Comparison of ENCODE assay signal across 8 cellular contexts in the genomic region with DNA sequence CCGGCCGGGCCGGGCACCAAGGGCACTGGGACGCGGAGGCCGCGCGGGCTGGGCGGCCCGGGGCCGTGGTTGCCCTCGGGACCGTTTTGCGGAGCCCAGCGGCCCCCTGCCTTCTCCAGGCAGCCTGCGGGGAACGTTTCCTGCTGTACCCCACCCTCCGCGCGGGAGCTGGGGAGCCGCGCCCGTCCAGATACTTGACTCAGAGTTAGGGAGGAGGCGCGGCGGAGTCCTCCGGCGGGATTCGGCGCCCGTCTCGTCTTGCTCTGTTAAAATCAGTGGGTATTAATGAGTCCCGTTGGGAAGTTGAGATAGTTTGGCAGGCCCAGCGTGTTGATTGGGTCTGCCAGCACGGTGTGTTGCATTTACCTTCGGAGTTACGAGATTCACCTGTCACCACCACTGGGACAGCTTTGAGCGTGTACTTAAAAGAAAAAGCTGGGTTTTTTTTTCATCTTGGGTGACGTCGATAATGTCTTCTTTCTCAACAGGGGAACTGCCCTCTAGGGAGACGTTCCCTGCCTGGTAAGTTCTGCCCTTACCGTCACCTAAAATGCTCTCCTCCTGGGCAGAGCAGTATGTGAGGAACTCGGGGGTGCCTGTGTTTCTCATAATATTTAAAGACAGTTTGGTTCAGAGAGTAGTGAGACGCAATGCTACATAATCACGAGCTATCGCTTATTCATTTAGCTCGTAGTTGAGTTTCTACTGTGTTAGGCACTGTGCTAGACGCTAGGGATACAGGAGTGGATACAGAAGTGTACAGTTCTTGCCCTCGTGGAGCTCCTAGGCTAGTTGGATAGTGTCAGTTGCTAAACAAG. TPM values are rescaled to one million over a fixed set of nuclear protein-coding genes. Genes with fewer than 3 reads are reported as not detected.
A peak's percentile ranks its signal among the peaks of the same experiment; 100 is the strongest.
DNase-seq lines count a peak whose midpoint lies in the region; ATAC-seq and TF ChIP-seq lines count a peak whose summit lies in the region.

No MANE protein-coding gene starts in this region.

- H2AK5ac ChIP-seq in IMR-90 (ENCODE audit: low read depth, low read length): peak overlapping the region; percentile 67

- peaks cover 4 to 57% of the 10 kb centered on the region in 2 experiments; a peak in 3 of 4 replicates for H3K79me1 ChIP-seq in IMR-90 (ENCODE audit: low read depth in 1 of 2, low read length in 2 of 2)

- H3K27ac ChIP-seq in IMR-90 (ENCODE audit: insufficient read depth, low read length): peak overlapping the region; percentile 84
- peak overlapping the region; percentile 68 to 98 (median 93) for H3K27ac ChIP-seq in dorsolateral prefrontal cortex

- peaks cover 63% of the 10 kb centered on the region for H3K4me1 Mint-ChIP-seq in activated CD4-positive, alpha-beta T cell treated with anti-CD3 and anti-CD28 coated beads for 36 hours
- peaks cover 67% of the 10 kb centered on the region for H3K4me1 Mint-ChIP-seq in stimulated activated effector memory CD8-positive, alpha-beta T cell treated with anti-CD3 and anti-CD28 coated beads, Interleukin-12 subunit alpha, Interleukin-12 subunit beta, amount 100 ng/mL, for 72 hours

- no peaks in the 10 kb centered on the region for H3K27me3 Mint-ChIP-seq in activated CD4-positive, alpha-beta T cell treated with anti-CD3 and anti-CD28 coated beads for 36 hours

- peak overlapping the region; percentile 63 for H3K56ac ChIP-seq in IMR-90 (ENCODE audit: extremely low read depth, insufficient read depth, low read length)

- TF ChIP-seq POLR2A in IMR-90 (IDR thresholded peaks at IDR 0.05; ENCODE audit: low read depth, low read length): no peak

- no peak overlapping the region; the same call in 2 of the 3 replicates for H2BK15ac ChIP-seq in IMR-90 (ENCODE audit: low read depth, low read length)

- H2BK120ac ChIP-seq in IMR-90 (ENCODE audit: low read depth, low read length): no peak overlapping the region

- H3K36me3 Mint-ChIP-seq in activated CD4-positive, alpha-beta T cell treated with anti-CD3 and anti-CD28 coated beads for 36 hours (ENCODE audit: low read depth): peaks cover 35% of the 10 kb centered on the region
- peaks cover 48% of the 10 kb centered on the region for H3K36me3 Mint-ChIP-seq in stimulated activated effector memory CD8-positive, alpha-beta T cell treated with anti-CD3 and anti-CD28 coated beads, Interleukin-12 subunit alpha, Interleukin-12 subunit beta, amount 100 ng/mL, for 72 hours

- ATAC-seq in GM21528 (IDR thresholded peaks at IDR 0.05; ENCODE audit: low FRiP score, unreplicated experiment): peak; percentile 47
- peak; percentile 33 for ATAC-seq in IMR-90 (ENCODE audit: low read depth)
- peak; percentile 47 for ATAC-seq in activated CD4-positive, alpha-beta T cell treated with anti-CD3 and anti-CD28 coated beads for 36 hours
- peak; percentile 72 for ATAC-seq in stimulated activated effector memory CD8-positive, alpha-beta T cell treated with anti-CD3 and anti-CD28 coated beads, Interleukin-12 subunit alpha, Interleukin-12 subunit beta, amount 100 ng/mL, for 72 hours

- peak overlapping the region; percentile 52 to 93; a peak in 2 of 4 replicates for H4K8ac ChIP-seq in IMR-90 (ENCODE audit: low read depth in 2 of 2, low read length in 2 of 2)

- peak overlapping the region; percentile 96 for H3K23ac ChIP-seq in IMR-90 (ENCODE audit: low read depth, low read length)

- dilution Hi-C loops in IMR-90 (cut with HindIII; ENCODE audit: low sequenced_read_pairs, unreplicated experiment): no loop called here

- H3K14ac ChIP-seq in IMR-90 (replicated peaks; ENCODE audit: low read depth, low read length): peak overlapping the region; percentile 88

- no TSS peak for BruUV-seq in IMR-90 (replicated peaks; lab: Mats Ljungman, UMichigan)

- H3K4me2 ChIP-seq in IMR-90 (ENCODE audit: low read depth, low read length): peak overlapping the region; percentile 99

- CTCF ChIA-PET in IMR-90 (lab: Yijun Ruan, JAX): interaction anchor here (0.9 to 2.6 kb wide), 2 partner anchors 21 to 274 kb away, joined by 3 to 10 read pairs; no protein-coding TSS in a partner anchor
- CTCF ChIA-PET in activated CD4-positive, alpha-beta T cell treated with anti-CD3 and anti-CD28 coated beads for 36 hours (lab: Charles Lee): interaction anchor here (0.6 to 12.0 kb wide), 12 partner anchors 11 to 264 kb away, joined by 3 to 98 read pairs (median 3); no protein-coding TSS in a partner anchor

- H3K27me3 ChIP-seq in IMR-90 (ENCODE audit: control insufficient read depth, insufficient read depth, low read length) (no peaks in the 10 kb centered on the region), dorsolateral prefrontal cortex (no peaks in the 10 kb centered on the region)

- in situ Hi-C loops in IMR-90 (cut with MboI; ENCODE audit: low sequenced_read_pairs): no loop called here

- H3K4me3 ChIP-seq in IMR-90 (ENCODE audit: insufficient read depth, low read depth, low read length) (peak overlapping the region; percentile 94), dorsolateral prefrontal cortex (peak overlapping the region; percentile 61 to 100 (median 95))

- POLR2A ChIA-PET in IMR-90 (lab: Charles Lee; ENCODE audit: unreplicated experiment): no interaction called here
- POLR2A ChIA-PET in activated CD4-positive, alpha-beta T cell treated with anti-CD3 and anti-CD28 coated beads for 36 hours (lab: Charles Lee): interaction anchor here (0.6 to 0.9 kb wide), 3 partner anchors 13 to 389 kb away, joined by 3 read pairs; partner anchors contain the start of genes ISCA2 and NPC2

- no peaks in the 10 kb centered on the region; the same call in 1 of the 2 replicates for H3K36me3 ChIP-seq in IMR-90 (ENCODE audit: control insufficient read depth, insufficient read depth, low read length)

- no peak for TF ChIP-seq CTCF in IMR-90 (conservative IDR thresholded peaks at IDR 0.05; ENCODE audit: low read depth, low read length)
- TF ChIP-seq CTCF in dorsolateral prefrontal cortex (IDR thresholded peaks at IDR 0.05 in 54 of 56, conservative IDR thresholded peaks at IDR 0.05 in 2 of 56; ENCODE audit: low read depth in 1 of 56, partially characterized antibody in 56 of 56): no peak

- peak overlapping the region; percentile 78 for H3K4ac ChIP-seq in IMR-90 (ENCODE audit: low read depth, low read length)

- no peak for TF ChIP-seq RAD21 in IMR-90 (IDR thresholded peaks at IDR 0.05; ENCODE audit: low read length)

- H3K9me3 ChIP-seq in IMR-90 (ENCODE audit: control insufficient read depth, insufficient read depth, low read length): no peaks in the 10 kb centered on the region

- no peak overlapping the region for H2BK20ac ChIP-seq in IMR-90 (ENCODE audit: low read depth, low read length)

- H3K9me3 Mint-ChIP-seq in activated CD4-positive, alpha-beta T cell treated with anti-CD3 and anti-CD28 coated beads for 36 hours (ENCODE audit: low read depth): no peaks in the 10 kb centered on the region
- H3K9me3 Mint-ChIP-seq in stimulated activated effector memory CD8-positive, alpha-beta T cell treated with anti-CD3 and anti-CD28 coated beads, Interleukin-12 subunit alpha, Interleukin-12 subunit beta, amount 100 ng/mL, for 72 hours: no peaks in the 10 kb centered on the region

- peak overlapping the region; percentile 81 for H2BK5ac ChIP-seq in IMR-90 (ENCODE audit: low read depth, low read length, poor library complexity, severe bottlenecking)

- H3K4me3 Mint-ChIP-seq in activated CD4-positive, alpha-beta T cell treated with anti-CD3 and anti-CD28 coated beads for 36 hours: peak overlapping the region; percentile 99
- H3K4me3 Mint-ChIP-seq in stimulated activated effector memory CD8-positive, alpha-beta T cell treated with anti-CD3 and anti-CD28 coated beads, Interleukin-12 subunit alpha, Interleukin-12 subunit beta, amount 100 ng/mL, for 72 hours: peak overlapping the region; percentile 98

- peak overlapping the region; percentile 96 for H3K27ac Mint-ChIP-seq in activated CD4-positive, alpha-beta T cell treated with anti-CD3 and anti-CD28 coated beads for 36 hours
- peak overlapping the region; percentile 97 for H3K27ac Mint-ChIP-seq in stimulated activated effector memory CD8-positive, alpha-beta T cell treated with anti-CD3 and anti-CD28 coated beads, Interleukin-12 subunit alpha, Interleukin-12 subunit beta, amount 100 ng/mL, for 72 hours

- peak overlapping the region; percentile 19 for H4K91ac ChIP-seq in IMR-90 (ENCODE audit: insufficient read depth, low read depth, low read length)

- H3K9me1 ChIP-seq in IMR-90 (ENCODE audit: insufficient read depth, low read length): peaks cover 20% of the 10 kb centered on the region

- H4K5ac ChIP-seq in IMR-90 (ENCODE audit: low read depth, low read length): peak overlapping the region; percentile 69

- H4K20me1 ChIP-seq in IMR-90 (ENCODE audit: insufficient read depth, low read length): peaks cover 50% of the 10 kb centered on the region

- DNase-seq in Daoy (ENCODE audit: low read depth) (peak; percentile 45), IMR-90 (peak; percentile 41), dorsolateral prefrontal cortex (peak in 5 of 10 donors; percentile 23 to 62 (median 45)), mesenteric fat pad (ENCODE audit: low spot score) (peak; percentile 92), H4 (ENCODE audit: low spot score) (no peak)
- DNase-seq in activated CD4-positive, alpha-beta T cell treated with anti-CD3 and anti-CD28 coated beads for 36 hours: peak; percentile 72
- DNase-seq in stimulated activated effector memory CD8-positive, alpha-beta T cell treated with anti-CD3 and anti-CD28 coated beads, Interleukin-12 subunit alpha, Interleukin-12 subunit beta, amount 100 ng/mL, for 72 hours (ENCODE audit: low spot score in 2 of 2): no peak

- peak overlapping the region; percentile 79 for H3K9ac ChIP-seq in IMR-90 (ENCODE audit: low read depth, low read length)

- H2AK9ac ChIP-seq in IMR-90 (replicated peaks; ENCODE audit: low read depth, low read length, poor library complexity): peak overlapping the region; percentile 95

- WGBS in IMR-90 (ENCODE audit: extremely low coverage in 2 of 2, insufficient read length in 1 of 2), 2 experiments: 1% methylated on average over 21 of the region's 49 CpGs; no CpG with 5 or more reads in 1 of the 2 experiments

- intact Hi-C loops in IMR-90 (cut with micrococcal nuclease): loop anchor here (10.0 kb wide), 1 partner anchor 278 kb away; no protein-coding TSS in a partner anchor
- intact Hi-C loops in activated CD4-positive, alpha-beta T cell treated with anti-CD3 and anti-CD28 coated beads for 36 hours (cut with DNase I, micrococcal nuclease): loop anchor here in 1 of 2 experiments (1.0 to 5.0 kb wide), 3 partner anchors 120 to 780 kb away; partner anchors contain the start of genes EIF2B2, ERG28, TMED10 and TTLL5
- intact Hi-C loops in dorsolateral prefrontal cortex (cut with DNase I): loop anchor here in 1 of 2 donors (5.0 kb wide), 1 partner anchor 120 kb away; the partner anchor contains the start of gene YLPM1

- H3K18ac ChIP-seq in IMR-90 (ENCODE audit: low read depth, low read length): peak overlapping the region; percentile 26; the same call in 1 of the 2 replicates

- peak overlapping the region; percentile 99 for H2AFZ ChIP-seq in IMR-90 (replicated peaks; ENCODE audit: low read length, poor library complexity)

- H3K4me1 ChIP-seq in IMR-90 (ENCODE audit: control insufficient read depth, insufficient read depth, low read length): peaks cover 24% of the 10 kb centered on the region

RNA-seq across cellular contexts. Expression of gene DLST, which starts 0.6 kb away (rescaled TPM):
- total RNA-seq in Daoy (2014; rRNA removed; shearing (Covaris generic)): 40.8 and 43.2 TPM in 2 replicates
- total RNA-seq in IMR-90 (2012; rRNA removed): 58.6 and 63.0 TPM in 2 replicates
- 119 and 132 TPM in 2 replicates for polyA plus RNA-seq in IMR-90 (2012; rRNA removed)
- polyA plus RNA-seq in IMR-90 (2012; cell fraction: cytosol; rRNA removed): 71.7 and 111 TPM in 2 replicates
- polyA plus RNA-seq in IMR-90 (2012; cell fraction: nucleus; rRNA removed; ENCODE audit: low replicate concordance): 85.7 and 132 TPM in 2 replicates
- total RNA-seq in activated CD4-positive, alpha-beta T cell treated with anti-CD3 and anti-CD28 coated beads for 36 hours: 100 to 1,000 TPM; 103 to 120 TPM
- total RNA-seq in dorsolateral prefrontal cortex: 10 to 100 TPM; 54.1 to 89.6 (median 72.8) TPM
- 143 TPM for total RNA-seq in mesenteric fat pad
- total RNA-seq in H4 (2014; rRNA removed; shearing (Covaris generic)): 26.1 and 29.9 TPM in 2 replicates

RNA-seq across cellular contexts. Expression of gene PROX2, which starts 6.4 kb away (rescaled TPM):
- total RNA-seq in Daoy (2014; rRNA removed; shearing (Covaris generic)): not detected in 2 replicates
- not detected in 2 replicates for total RNA-seq in IMR-90 (2012; rRNA removed)
- polyA plus RNA-seq in IMR-90 (2012; rRNA removed): not detected in 2 replicates
- polyA plus RNA-seq in IMR-90 (2012; cell fraction: cytosol; rRNA removed): not detected in 2 replicates
- not detected in 2 replicates for polyA plus RNA-seq in IMR-90 (2012; cell fraction: nucleus; rRNA removed; ENCODE audit: low replicate concordance)
- under 1 TPM; 0.11 to 0.23 TPM for total RNA-seq in activated CD4-positive, alpha-beta T cell treated with anti-CD3 and anti-CD28 coated beads for 36 hours
- total RNA-seq in dorsolateral prefrontal cortex: under 1 TPM in 43 of 120 experiments, not detected in 77; 0.10 to 0.91 (median 0.18) TPM
- not detected for total RNA-seq in mesenteric fat pad
- not detected in 2 replicates for total RNA-seq in H4 (2014; rRNA removed; shearing (Covaris generic))

RNA-seq across cellular contexts. Expression of gene RPS6KL1, which starts 40.7 kb away (rescaled TPM):
- total RNA-seq in Daoy (2014; rRNA removed; shearing (Covaris generic)): 6.6 and 9.8 TPM in 2 replicates
- total RNA-seq in IMR-90 (2012; rRNA removed): 0.72 and 1.1 TPM in 2 replicates
- polyA plus RNA-seq in IMR-90 (2012; rRNA removed): 1.2 and 1.7 TPM in 2 replicates
- 0.44 and 0.67 TPM in 2 replicates for polyA plus RNA-seq in IMR-90 (2012; cell fraction: cytosol; rRNA removed)
- polyA plus RNA-seq in IMR-90 (2012; cell fraction: nucleus; rRNA removed; ENCODE audit: low replicate concordance): 3.6 and 5.3 TPM in 2 replicates
- total RNA-seq in activated CD4-positive, alpha-beta T cell treated with anti-CD3 and anti-CD28 coated beads for 36 hours: 1 to 10 TPM; 5.6 to 6.0 TPM
- 10 to 100 TPM; 35.6 to 99.8 (median 63.6) TPM for total RNA-seq in dorsolateral prefrontal cortex
- 23.6 TPM for total RNA-seq in mesenteric fat pad
- total RNA-seq in H4 (2014; rRNA removed; shearing (Covaris generic)): not detected in 2 replicates

Comparison
In these comparisons a context has a peak if more than half of its experiments do, and no peak if none do; other contexts are left out.
1. DNase-seq: peak in Daoy (single experiment), IMR-90 (single experiment), activated CD4-positive, alpha-beta T cell treated with anti-CD3 and anti-CD28 coated beads for 36 hours (single experiment) and mesenteric fat pad (single experiment); none in stimulated activated effector memory CD8-positive, alpha-beta T cell treated with anti-CD3 and anti-CD28 coated beads, Interleukin-12 subunit alpha, Interleukin-12 subunit beta, amount 100 ng/mL, for 72 hours (0 of 2) and H4 (single experiment).
2. Peak in every context shown above with its lines, with median percentiles within 50 percentile points of each other: ATAC-seq.